20 cellular contexts compared by ENCODE assay signal in the genomic region with DNA sequence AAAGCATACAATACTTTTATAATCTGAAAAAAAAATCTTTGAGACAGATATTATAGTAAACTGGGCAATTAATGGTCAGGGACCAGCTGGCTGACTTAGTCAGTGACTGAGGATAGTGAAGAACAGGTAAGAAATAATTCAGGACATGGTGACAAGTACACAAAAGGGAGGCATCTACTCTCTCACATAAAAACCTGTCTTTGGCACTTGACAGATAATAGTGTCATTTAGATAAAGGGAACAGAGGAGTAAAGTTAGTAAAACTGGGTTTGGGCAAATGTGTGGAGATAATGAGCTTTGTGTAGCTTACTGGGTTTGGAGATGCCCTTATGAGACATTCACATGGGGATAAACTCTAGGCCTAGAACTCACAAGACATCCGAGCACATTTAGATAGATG.
"Had no signal": no experiment of that assay in that cellular context is flagged by ENCODE, and none has a peak within 500 bp of the region (broad histone marks: within the 10 kb centered on the region; RNA-seq: fewer than 3 reads in every experiment).

No MANE protein-coding gene starts in this region.

- H3K36me3 ChIP-seq: left lung, neutrophil, pancreas, right lobe of liver, stomach, upper lobe of left lung had no signal

- H3K4me1 ChIP-seq: right lobe of liver had no signal

- H3K27me3 Mint-ChIP-seq: activated B cell treated with CpG ODN at 0.5 μM for 24 hours; activated CD8-positive, alpha-beta T cell treated with anti-CD3 and anti-CD28 coated beads for 36 hours had no signal

- H3K27ac ChIP-seq: body of pancreas, epithelial cell of prostate, foreskin keratinocyte, left lung, neutrophil, pancreas, right lobe of liver, stomach, upper lobe of left lung had no signal

- H3K4me3 ChIP-seq: body of pancreas, left lung, pancreas, right lobe of liver, stomach, testis, upper lobe of left lung had no signal

- H3K27me3 ChIP-seq: body of pancreas, foreskin keratinocyte, left lung, neutrophil, pancreas, right lobe of liver, stomach, testis, upper lobe of left lung had no signal

- ATAC-seq: activated CD8-positive, alpha-beta T cell treated with anti-CD3 and anti-CD28 coated beads for 36 hours; activated T-cell treated with anti-CD3 and anti-CD28 coated beads, Interleukin-2, amount 50 U/mL, for 4 hours; body of pancreas; foreskin keratinocyte; left lung; pancreas; right lobe of liver had no signal

- H3K9me3 Mint-ChIP-seq: activated B cell treated with CpG ODN at 0.5 μM for 24 hours; activated CD8-positive, alpha-beta T cell treated with anti-CD3 and anti-CD28 coated beads for 36 hours; activated naive CD4-positive, alpha-beta T cell treated with anti-CD3 and anti-CD28 coated beads for 36 hours; activated T-cell treated with anti-CD3 and anti-CD28 coated beads, Interleukin-2, amount 50 U/mL, for 4 hours; endodermal cell had no signal

- FAIRE-seq: pancreas, small intestine had no signal

- DNase-seq: activated B cell treated with CpG ODN at 0.5 μM for 24 hours; activated CD4-positive, alpha-beta T cell treated with anti-CD3 and anti-CD28 coated beads for 4 hours; activated CD8-positive, alpha-beta T cell treated with anti-CD3 and anti-CD28 coated beads for 36 hours; activated naive CD4-positive, alpha-beta T cell treated with anti-CD3 and anti-CD28 coated beads for 36 hours; activated T-cell treated with anti-CD3 and anti-CD28 coated beads, Interleukin-2, amount 50 U/mL, for 4 hours; body of pancreas; caudate nucleus; endodermal cell; foreskin keratinocyte; left lung; midbrain; pancreas; right lobe of liver; small intestine; stimulated activated CD4-positive, alpha-beta T cell treated with anti-CD3 and anti-CD28 coated beads, Interleukin-4, amount 100 ng/mL, for 1 hour; stomach; testis; upper lobe of left lung had no signal

- H3K4me3 Mint-ChIP-seq: activated B cell treated with CpG ODN at 0.5 μM for 24 hours; activated CD8-positive, alpha-beta T cell treated with anti-CD3 and anti-CD28 coated beads for 36 hours; activated naive CD4-positive, alpha-beta T cell treated with anti-CD3 and anti-CD28 coated beads for 36 hours; activated T-cell treated with anti-CD3 and anti-CD28 coated beads, Interleukin-2, amount 50 U/mL, for 4 hours; endodermal cell had no signal

- H3K9me3 ChIP-seq: body of pancreas, left lung, neutrophil, pancreas, right lobe of liver, stomach, testis, upper lobe of left lung had no signal

- H3K27ac Mint-ChIP-seq: activated B cell treated with CpG ODN at 0.5 μM for 24 hours; activated CD8-positive, alpha-beta T cell treated with anti-CD3 and anti-CD28 coated beads for 36 hours; activated naive CD4-positive, alpha-beta T cell treated with anti-CD3 and anti-CD28 coated beads for 36 hours; endodermal cell had no signal
